In the genomic region with DNA sequence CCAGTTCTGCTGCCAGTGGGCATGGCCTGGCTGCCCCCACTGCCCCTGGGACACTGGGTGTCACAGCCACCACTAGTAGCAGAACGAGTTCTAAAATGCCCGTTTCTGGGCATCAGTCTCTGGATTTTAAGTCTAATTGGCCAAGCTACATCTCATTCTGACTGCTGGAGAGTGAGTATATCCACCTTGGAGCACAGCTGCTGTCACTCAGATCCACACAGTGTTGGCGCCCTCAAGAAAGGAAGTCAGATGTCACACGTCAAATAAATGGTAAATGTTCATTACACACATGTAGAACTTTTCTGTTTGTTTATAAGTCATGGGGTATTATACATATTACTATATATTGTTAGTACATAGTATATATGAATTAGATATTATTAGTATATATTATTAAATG, we compare ENCODE assay signal across 12 cellular contexts. TPM values are rescaled to one million over a fixed set of nuclear protein-coding genes. Genes with fewer than 3 reads are reported as not detected.
DNase-seq lines count a peak whose midpoint lies in the region; ATAC-seq and TF ChIP-seq lines count a peak whose summit lies in the region.
"Had no signal": no experiment of that assay in that cellular context is flagged by ENCODE, and none has a peak within 500 bp of the region (broad histone marks: within the 10 kb centered on the region; RNA-seq: fewer than 3 reads in every experiment).

No MANE protein-coding gene starts in this region.

- TF ChIP-seq CTCF in neural crest cell (conservative IDR thresholded peaks at IDR 0.05) (no peak), Calu3 (IDR thresholded peaks at IDR 0.05; ENCODE audit: unreplicated experiment) (no peak)

- peak overlapping the region in 2 of 3 donors; percentile 23 to 26 for H3K27ac Mint-ChIP-seq in IgD-negative memory B cell
- H3K27ac Mint-ChIP-seq in activated T-helper 1 cell treated with anti-CD3 and anti-CD28 coated beads, Interleukin-12 subunit alpha, Interleukin-12 subunit beta, Interleukin-2, Interleukin-4 antibody, amounts not matched to agents 30 ng/mL and 10 ng/mL and 1 ng/mL, durations not matched to agents 14 hours and 24 hours and 36 hours: no peak overlapping the region
- no peak overlapping the region for H3K27ac Mint-ChIP-seq in neural crest cell (ENCODE audit: unreplicated experiment)
- no peak overlapping the region for H3K27ac Mint-ChIP-seq in Calu3 (ENCODE audit: unreplicated experiment)

- CTCF ChIA-PET in Calu3 (lab: Charles Lee): interaction anchor here (0.5 to 1.1 kb wide), 4 partner anchors 10 to 512 kb away, joined by 3 to 5 read pairs (median 4); partner anchors contain the start of gene ATP5MC1

- BruUV-seq in Calu3 (replicated peaks; lab: Mats Ljungman, UMichigan): no TSS peak

- H3K9me3 Mint-ChIP-seq in IgD-negative memory B cell (peaks cover 0 to 7% (median under 1%) of the 10 kb centered on the region in 3 donors), neural crest cell (peaks cover 4% of the 10 kb centered on the region), Calu3 (ENCODE audit: low read depth, unreplicated experiment) (no peaks in the 10 kb centered on the region)
- peaks cover 5% of the 10 kb centered on the region for H3K9me3 Mint-ChIP-seq in activated T-helper 1 cell treated with anti-CD3 and anti-CD28 coated beads, Interleukin-12 subunit alpha, Interleukin-12 subunit beta, Interleukin-2, Interleukin-4 antibody, amounts not matched to agents 30 ng/mL and 10 ng/mL and 1 ng/mL, durations not matched to agents 14 hours and 24 hours and 36 hours

- H3K4me3 Mint-ChIP-seq in IgD-negative memory B cell: peak overlapping the region in 2 of 4 donors; percentile 41 to 52
- peak overlapping the region; percentile 61 for H3K4me3 Mint-ChIP-seq in activated T-helper 1 cell treated with anti-CD3 and anti-CD28 coated beads, Interleukin-12 subunit alpha, Interleukin-12 subunit beta, Interleukin-2, Interleukin-4 antibody, amounts not matched to agents 30 ng/mL and 10 ng/mL and 1 ng/mL, durations not matched to agents 14 hours and 24 hours and 36 hours
- H3K4me3 Mint-ChIP-seq in neural crest cell: peak overlapping the region; percentile 70
- no peak overlapping the region for H3K4me3 Mint-ChIP-seq in Calu3 (ENCODE audit: low read depth, unreplicated experiment)

- H3K36me3 Mint-ChIP-seq in IgD-negative memory B cell (no peaks in the 10 kb centered on the region), neural crest cell (ENCODE audit: low read depth) (peaks cover 5% of the 10 kb centered on the region), Calu3 (ENCODE audit: insufficient read depth, unreplicated experiment) (peaks cover 19% of the 10 kb centered on the region)
- no peaks in the 10 kb centered on the region for H3K36me3 Mint-ChIP-seq in activated T-helper 1 cell treated with anti-CD3 and anti-CD28 coated beads, Interleukin-12 subunit alpha, Interleukin-12 subunit beta, Interleukin-2, Interleukin-4 antibody, amounts not matched to agents 30 ng/mL and 10 ng/mL and 1 ng/mL, durations not matched to agents 14 hours and 24 hours and 36 hours (ENCODE audit: low read depth)

- no peaks in the 10 kb centered on the region for H3K27me3 Mint-ChIP-seq in IgD-negative memory B cell
- peaks cover 8% of the 10 kb centered on the region for H3K27me3 Mint-ChIP-seq in activated T-helper 1 cell treated with anti-CD3 and anti-CD28 coated beads, Interleukin-12 subunit alpha, Interleukin-12 subunit beta, Interleukin-2, Interleukin-4 antibody, amounts not matched to agents 30 ng/mL and 10 ng/mL and 1 ng/mL, durations not matched to agents 14 hours and 24 hours and 36 hours (ENCODE audit: insufficient read depth)
- H3K27me3 Mint-ChIP-seq in neural crest cell (ENCODE audit: low read depth): peaks cover 29% of the 10 kb centered on the region
- no peaks in the 10 kb centered on the region for H3K27me3 Mint-ChIP-seq in Calu3 (ENCODE audit: unreplicated experiment)

- intact Hi-C loops in activated T-helper 1 cell treated with anti-CD3 and anti-CD28 coated beads, Interleukin-12 subunit alpha, Interleukin-12 subunit beta, Interleukin-2, Interleukin-4 antibody, amounts not matched to agents 30 ng/mL and 10 ng/mL and 1 ng/mL, durations not matched to agents 14 hours and 24 hours and 36 hours (cut with micrococcal nuclease): loop anchor here (5.0 to 10.0 kb wide), 4 partner anchors 151 to 766 kb away; partner anchors contain the start of genes CALCOCO2 and SPOP
- intact Hi-C loops in Calu3 (cut with micrococcal nuclease; ENCODE audit: unreplicated experiment): loop anchor here (5.0 kb wide), 1 partner anchor 36 kb away; no protein-coding TSS in a partner anchor

- ATAC-seq in GM21528 (IDR thresholded peaks at IDR 0.05; ENCODE audit: low FRiP score, unreplicated experiment) (no peak), GM19351 (IDR thresholded peaks at IDR 0.05; ENCODE audit: unreplicated experiment) (no peak)

- DNase-seq in NCI-H2171 treated with DMSO at 0.1 percent for 48 hours (lab: John Stamatoyannopoulos, UW) (peak; percentile 1), NCI-H2171 (lab: John Stamatoyannopoulos, UW) (no peak), neural crest cell (ENCODE audit: low read depth, low spot score) (no peak), Calu3 (no peak)
- DNase-seq in activated T-helper 1 cell treated with anti-CD3 and anti-CD28 coated beads, Interleukin-12 subunit alpha, Interleukin-12 subunit beta, Interleukin-2, Interleukin-4 antibody, amounts not matched to agents 30 ng/mL and 10 ng/mL and 1 ng/mL, durations not matched to agents 14 hours and 24 hours and 36 hours (ENCODE audit: low spot score): no peak
- DNase-seq: ACHN; activated CD8-positive, alpha-beta memory T cell treated with anti-CD3 and anti-CD28 coated beads, Interleukin-2, amount 50 U/mL, for 48 hours; SK-N-SH had no signal

- H3K4me1 Mint-ChIP-seq in IgD-negative memory B cell: peaks cover 14 to 21% (median 21%) of the 10 kb centered on the region in 3 donors
- peaks cover 47% of the 10 kb centered on the region for H3K4me1 Mint-ChIP-seq in activated T-helper 1 cell treated with anti-CD3 and anti-CD28 coated beads, Interleukin-12 subunit alpha, Interleukin-12 subunit beta, Interleukin-2, Interleukin-4 antibody, amounts not matched to agents 30 ng/mL and 10 ng/mL and 1 ng/mL, durations not matched to agents 14 hours and 24 hours and 36 hours (ENCODE audit: low read depth)
- peaks cover 32% of the 10 kb centered on the region for H3K4me1 Mint-ChIP-seq in neural crest cell
- peaks cover 9% of the 10 kb centered on the region for H3K4me1 Mint-ChIP-seq in Calu3 (ENCODE audit: low read depth, unreplicated experiment)

RNA-seq across cellular contexts. Expression of gene GNGT2, which starts 19.4 kb away (rescaled TPM):
- 10.3 TPM for polyA plus RNA-seq in IgD-negative memory B cell
- 16.5 and 18.4 TPM in 2 replicates for total RNA-seq in activated T-helper 1 cell treated with anti-CD3 and anti-CD28 coated beads, Interleukin-12 subunit alpha, Interleukin-12 subunit beta, Interleukin-2, Interleukin-4 antibody, amounts not matched to agents 30 ng/mL and 10 ng/mL and 1 ng/mL, durations not matched to agents 14 hours and 24 hours and 36 hours
- total RNA-seq in neural crest cell (not detected in 2 replicates), Calu3 (2022) (not detected in 2 replicates)

RNA-seq across cellular contexts. Expression of gene ABI3, which starts 19.6 kb away (rescaled TPM):
- 34.2 TPM for polyA plus RNA-seq in IgD-negative memory B cell
- 32.8 and 33.0 TPM in 2 replicates for total RNA-seq in activated T-helper 1 cell treated with anti-CD3 and anti-CD28 coated beads, Interleukin-12 subunit alpha, Interleukin-12 subunit beta, Interleukin-2, Interleukin-4 antibody, amounts not matched to agents 30 ng/mL and 10 ng/mL and 1 ng/mL, durations not matched to agents 14 hours and 24 hours and 36 hours
- 0.64 and 1.0 TPM in 2 replicates for total RNA-seq in neural crest cell
- not detected in 2 replicates for total RNA-seq in Calu3 (2022)

RNA-seq across cellular contexts. Expression of gene PHOSPHO1, which starts 39.7 kb away (rescaled TPM):
- polyA plus RNA-seq in IgD-negative memory B cell: 1.0 TPM
- 0.37 TPM in 1 of 2 replicates, not detected in the other for total RNA-seq in activated T-helper 1 cell treated with anti-CD3 and anti-CD28 coated beads, Interleukin-12 subunit alpha, Interleukin-12 subunit beta, Interleukin-2, Interleukin-4 antibody, amounts not matched to agents 30 ng/mL and 10 ng/mL and 1 ng/mL, durations not matched to agents 14 hours and 24 hours and 36 hours
- total RNA-seq in neural crest cell (not detected in 2 replicates), Calu3 (2022) (not detected in 2 replicates)
- polyA plus RNA-seq: SK-N-SH had no signal

RNA-seq across cellular contexts. Expression of gene B4GALNT2, which starts 58.4 kb away (rescaled TPM):
- polyA plus RNA-seq in IgD-negative memory B cell: not detected
- 0.03 and 0.05 TPM in 2 replicates for total RNA-seq in activated T-helper 1 cell treated with anti-CD3 and anti-CD28 coated beads, Interleukin-12 subunit alpha, Interleukin-12 subunit beta, Interleukin-2, Interleukin-4 antibody, amounts not matched to agents 30 ng/mL and 10 ng/mL and 1 ng/mL, durations not matched to agents 14 hours and 24 hours and 36 hours
- total RNA-seq in neural crest cell (0.02 TPM in 1 of 2 replicates, not detected in the other), Calu3 (2022) (0.20 and 1.3 TPM in 2 replicates)
- total RNA-seq: M059J had no signal
- polyA plus RNA-seq: SK-N-SH had no signal

Comparison
In these comparisons a context has a peak if more than half of its experiments do, and no peak if none do; other contexts are left out.
1. H3K27ac Mint-ChIP-seq: peak in IgD-negative memory B cell (2 of 3); none in activated T-helper 1 cell treated with anti-CD3 and anti-CD28 coated beads, Interleukin-12 subunit alpha, Interleukin-12 subunit beta, Interleukin-2, Interleukin-4 antibody, amounts not matched to agents 30 ng/mL and 10 ng/mL and 1 ng/mL, durations not matched to agents 14 hours and 24 hours and 36 hours (single experiment), neural crest cell (single experiment) and Calu3 (single experiment).
2. RNA of gene GNGT2, which starts 19.4 kb away (total RNA-seq): 16.5 to 18.4 TPM in activated T-helper 1 cell treated with anti-CD3 and anti-CD28 coated beads, Interleukin-12 subunit alpha, Interleukin-12 subunit beta, Interleukin-2, Interleukin-4 antibody, amounts not matched to agents 30 ng/mL and 10 ng/mL and 1 ng/mL, durations not matched to agents 14 hours and 24 hours and 36 hours; not detected in neural crest cell and not detected in Calu3; every median in the first group is over 10 times any median in the second.
3. RNA of gene ABI3, which starts 19.6 kb away (total RNA-seq): 32.8 to 33.0 TPM in activated T-helper 1 cell treated with anti-CD3 and anti-CD28 coated beads, Interleukin-12 subunit alpha, Interleukin-12 subunit beta, Interleukin-2, Interleukin-4 antibody, amounts not matched to agents 30 ng/mL and 10 ng/mL and 1 ng/mL, durations not matched to agents 14 hours and 24 hours and 36 hours; 0.64 to 1.0 TPM in neural crest cell and not detected in Calu3; every median in the first group is over 10 times any median in the second.